17 cellular contexts compared by ENCODE assay signal in the genomic region with DNA sequence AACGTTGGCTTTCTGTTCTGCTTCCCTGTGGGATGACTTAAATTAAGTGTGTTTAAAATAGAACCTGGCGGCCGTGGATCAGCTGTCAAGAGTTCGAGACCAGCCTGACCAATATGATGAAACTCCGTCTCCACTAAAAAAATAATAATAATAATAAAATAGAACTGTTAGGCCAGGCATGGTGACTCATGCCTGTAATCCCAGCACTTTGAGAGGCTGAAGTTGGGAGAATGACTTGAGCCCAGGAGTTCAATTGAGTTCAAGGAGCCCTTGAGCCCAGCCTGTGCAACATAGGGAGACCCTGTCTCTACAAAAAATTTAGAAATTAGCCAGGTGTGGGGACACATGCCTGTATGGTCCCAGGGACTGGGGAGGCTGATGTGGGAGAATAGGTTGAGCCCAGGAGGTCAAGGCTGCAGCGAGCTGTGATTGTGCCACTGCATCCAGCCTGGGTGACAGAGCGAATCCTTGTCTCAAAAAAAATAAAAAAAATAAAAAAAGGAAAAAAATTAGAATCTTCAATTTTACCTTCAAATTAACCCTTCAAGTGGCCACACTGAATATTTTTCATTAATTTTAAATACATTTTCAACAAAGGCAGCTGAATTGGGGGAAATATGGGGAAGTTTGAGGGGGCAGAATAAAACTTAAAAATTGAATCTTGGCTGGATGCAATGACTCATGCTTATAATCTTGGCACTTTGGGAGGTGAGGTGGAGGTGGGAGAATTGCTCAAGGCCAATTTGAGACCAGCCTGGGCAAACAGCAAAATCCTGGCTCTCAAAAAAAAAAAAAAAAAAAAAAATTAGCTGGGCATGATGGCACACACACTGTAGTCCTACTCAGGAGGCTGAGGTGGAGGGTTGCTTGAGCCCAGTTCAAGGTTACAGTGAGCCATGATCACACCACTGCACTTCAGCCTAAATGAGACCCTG. TPM values are rescaled to one million over a fixed set of nuclear protein-coding genes. Genes with fewer than 3 reads are reported as not detected.
DNase-seq lines count a peak whose midpoint lies in the region; ATAC-seq and TF ChIP-seq lines count a peak whose summit lies in the region.
"Had no signal": no experiment of that assay in that cellular context is flagged by ENCODE, and none has a peak within 500 bp of the region (broad histone marks: within the 10 kb centered on the region; RNA-seq: fewer than 3 reads in every experiment).

No MANE protein-coding gene starts in this region.

- peaks cover 5 to 41% (median 7%) of the 10 kb centered on the region in 3 donors for H3K36me3 Mint-ChIP-seq in immature natural killer cell

- no peaks in the 10 kb centered on the region for H3K4me1 ChIP-seq in cardiac muscle cell (ENCODE audit: low read depth)
- peaks cover 0 to 15% (median 2%) of the 10 kb centered on the region in 3 donors for H3K4me1 ChIP-seq in gastroesophageal sphincter
- peaks cover 0 to 4% of the 10 kb centered on the region in 2 donors for H3K4me1 ChIP-seq in uterus
- H3K4me1 ChIP-seq: testis had no signal

- H3K9me3 ChIP-seq in cardiac muscle cell (ENCODE audit: low read depth) (no peaks in the 10 kb centered on the region), gastroesophageal sphincter (no peaks in the 10 kb centered on the region), uterus (no peaks in the 10 kb centered on the region)
- H3K9me3 ChIP-seq: testis had no signal

- ATAC-seq in left ventricle myocardium superior (no peak), gastroesophageal sphincter (peak; percentile 48)

- no peaks in the 10 kb centered on the region for H3K36me3 ChIP-seq in cardiac muscle cell
- peaks cover 0 to 43% of the 10 kb centered on the region in 2 donors for H3K36me3 ChIP-seq in gastroesophageal sphincter
- H3K36me3 ChIP-seq in uterus = no peaks in the 10 kb centered on the region

- no peaks in the 10 kb centered on the region for H3K27me3 Mint-ChIP-seq in immature natural killer cell (ENCODE audit: low read depth in 3 of 3)

- DNase-seq in cardiac muscle cell (ENCODE audit: low read depth in 1 of 2, low spot score in 1 of 2) = peak in 1 of 2 donors; percentile 30
- no peak for DNase-seq in left ventricle myocardium superior
- DNase-seq in astrocyte of the spinal cord (ENCODE audit: low read depth, low spot score) = peak; percentile 43
- DNase-seq in uterus = peak in 1 of 2 donors; percentile 30
- no peak for DNase-seq in RKO (ENCODE audit: low spot score)
- DNase-seq in activated T-cell treated with anti-CD3 and anti-CD28 coated beads for 4 hours = no peak
- DNase-seq in immature natural killer cell = no peak
- DNase-seq: 8988T, NCI-H226, T1000 had no signal

- no peaks in the 10 kb centered on the region for H3K9me3 Mint-ChIP-seq in immature natural killer cell

- TF ChIP-seq POLR2A in gastroesophageal sphincter (IDR thresholded peaks at IDR 0.05) = no peak
- TF ChIP-seq POLR2A in uterus (IDR thresholded peaks at IDR 0.05) = no peak

- peak overlapping the region; percentile 27 for H3K27ac ChIP-seq in cardiac muscle cell
- H3K27ac ChIP-seq in gastroesophageal sphincter = peak overlapping the region in 3 of 4 donors; percentile 55 to 71 (median 58)
- peak overlapping the region; percentile 57 to 74 for H3K27ac ChIP-seq in uterus

- in situ Hi-C loops in astrocyte of the spinal cord (cut with HindIII; ENCODE audit: low sequenced_read_pairs) = no loop called here

- TF ChIP-seq CTCF in cardiac muscle cell (IDR thresholded peaks at IDR 0.05; ENCODE audit: low read depth, low read length) (no peak), astrocyte of the spinal cord (IDR thresholded peaks at IDR 0.05; ENCODE audit: low read depth, low read length) (no peak), gastroesophageal sphincter (IDR thresholded peaks at IDR 0.05) (no peak), uterus (IDR thresholded peaks at IDR 0.05) (no peak)

- WGBS in gastroesophageal sphincter (ENCODE audit: low coverage in 1 of 2), 2 donors = 37 to 63% methylated on average over 4 to 7 of the region's 7 CpGs

- no peak overlapping the region for H3K4me3 Mint-ChIP-seq in immature natural killer cell
- H3K4me3 Mint-ChIP-seq: nephron progenitor cell had no signal

- intact Hi-C loops in left ventricle myocardium superior (cut with micrococcal nuclease) (no loop called here), uterus (cut with DNase I; ENCODE audit: low total_unique reads) (no loop called here)

- no peak for TF ChIP-seq EP300 in gastroesophageal sphincter (IDR thresholded peaks at IDR 0.05)

- H3K4me3 ChIP-seq in cardiac muscle cell (no peak overlapping the region), astrocyte of the spinal cord (ENCODE audit: low read depth, low read length) (no peak overlapping the region), gastroesophageal sphincter (no peak overlapping the region), uterus (no peak overlapping the region)
- H3K4me3 ChIP-seq: skin epidermis, testis had no signal

- H3K4me1 Mint-ChIP-seq in immature natural killer cell = peaks cover 0 to 9% of the 10 kb centered on the region in 2 donors
- H3K4me1 Mint-ChIP-seq: nephron progenitor cell had no signal

- H3K27ac Mint-ChIP-seq in immature natural killer cell = peak overlapping the region in 1 of 6 donors; percentile 22
- H3K27ac Mint-ChIP-seq: activated T-helper 2 cell treated with anti-CD3 and anti-CD28 coated beads, Interferon-gamma antibody, Interleukin-2, Interleukin-4, amounts not matched to agents 10 μg/mL and 5 μg/mL and 100 μg/mL, durations not matched to agents 14 hours and 24 hours and 36 hours; nephron progenitor cell had no signal

- no peaks in the 10 kb centered on the region for H3K27me3 ChIP-seq in cardiac muscle cell
- no peaks in the 10 kb centered on the region for H3K27me3 ChIP-seq in gastroesophageal sphincter
- no peaks in the 10 kb centered on the region for H3K27me3 ChIP-seq in uterus
- H3K27me3 ChIP-seq: testis had no signal

RNA-seq across cellular contexts. Expression of gene HSD17B13, which starts 31.8 kb away (rescaled TPM):
- total RNA-seq in cardiac muscle cell (0.18 TPM in 1 of 2 replicates, not detected in the other), left ventricle myocardium superior (0.15 TPM), gastroesophageal sphincter (1 to 10 TPM in 1 of 4 donors, under 1 TPM in 3; 0.54 to 1.1 (median 0.67) TPM), uterus (1 to 10 TPM in 1 of 4 donors, under 1 TPM in 2, not detected in 1; 0.14 to 2.4 (median 0.26) TPM)
- polyA plus RNA-seq in cardiac muscle cell (1.0 TPM in 1 of 2 replicates, not detected in the other), immature natural killer cell (under 1 TPM in 1 of 3 donors, not detected in 2; 0.10 TPM)
- total RNA-seq: epithelial cell of proximal tubule, RPMI7951 had no signal

RNA-seq across cellular contexts. Expression of gene HSD17B11, which starts 36.6 kb away (rescaled TPM):
- total RNA-seq in cardiac muscle cell = 10.1 and 18.9 TPM in 2 replicates
- 17.4 and 22.5 TPM in 2 replicates for polyA plus RNA-seq in cardiac muscle cell
- total RNA-seq in left ventricle myocardium superior = 13.5 TPM
- total RNA-seq in gastroesophageal sphincter = 10 to 100 TPM; 32.7 to 98.0 (median 65.4) TPM
- total RNA-seq in uterus = 100 to 1,000 TPM in 2 of 4 donors, 10 to 100 TPM in 2; 62.0 to 142 (median 105) TPM
- 100 to 1,000 TPM in 2 of 3 donors, 10 to 100 TPM in 1; 81.6 to 112 (median 105) TPM for polyA plus RNA-seq in immature natural killer cell
